8 cellular contexts compared by ENCODE assay signal in the genomic region with DNA sequence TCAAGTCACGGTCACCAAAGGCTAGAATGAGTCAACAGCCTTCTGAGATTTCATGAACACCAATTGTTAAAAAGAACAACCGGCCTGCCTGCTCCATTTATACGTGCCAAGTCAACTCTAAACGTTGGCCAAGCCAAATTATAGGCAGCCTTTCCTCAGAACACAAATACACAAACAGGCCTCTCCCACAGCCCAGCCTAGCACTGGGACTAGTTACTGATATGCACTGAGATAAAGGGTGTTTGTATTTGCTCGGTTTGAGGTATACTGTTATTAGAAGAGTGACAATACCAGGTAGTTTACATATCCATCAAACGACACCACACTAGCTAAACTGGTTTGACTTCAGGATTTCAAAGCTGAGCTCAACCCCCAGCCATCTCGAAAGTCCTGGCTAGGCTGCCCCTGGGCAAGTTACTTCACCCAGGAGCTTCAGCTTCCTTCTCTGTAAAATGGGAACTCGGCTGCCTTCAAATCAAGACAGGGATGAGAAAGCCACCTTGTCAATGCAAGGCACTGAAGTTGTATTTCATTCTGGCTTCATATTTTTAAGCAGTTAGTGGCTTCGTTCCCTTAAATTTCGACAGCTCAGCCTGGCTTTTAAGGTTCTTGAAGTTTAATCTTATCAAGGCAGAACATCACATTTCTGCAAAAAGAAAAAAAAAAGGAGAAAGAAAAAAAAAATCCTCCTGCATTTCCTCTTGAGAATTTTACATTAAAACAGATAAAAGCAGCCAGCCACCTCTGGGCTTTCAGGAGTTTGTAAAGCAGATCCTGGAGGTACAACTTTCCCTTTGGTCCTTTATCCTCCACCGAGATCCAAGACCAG. TPM values are rescaled to one million over a fixed set of nuclear protein-coding genes. Genes with fewer than 3 reads are reported as not detected.
DNase-seq lines count a peak whose midpoint lies in the region; ATAC-seq and TF ChIP-seq lines count a peak whose summit lies in the region.

No MANE protein-coding gene starts in this region.

- POLR2A ChIA-PET in Caco-2 (lab: Charles Lee): no interaction called here
- POLR2A ChIA-PET in naive thymus-derived CD8-positive, alpha-beta T cell (lab: Charles Lee): interaction anchor here (0.6 to 6.2 kb wide), 5 partner anchors 8 to 641 kb away, joined by 3 to 138 read pairs (median 4); a partner anchor contains a TSS

- no peaks in the 10 kb centered on the region for H3K9me3 ChIP-seq in Caco-2

- H3K4me3 ChIP-seq in Caco-2 (ENCODE audit: low read depth, low read length) (no peak overlapping the region), NB4 (ENCODE audit: low read depth, low read length) (peak overlapping the region; percentile 68), cardiac fibroblast (replicated peaks in 1 of 2; ENCODE audit: low read depth in 2 of 2, low read length in 2 of 2) (peak overlapping the region in 1 of 2 donors; percentile 8)

- TSS peak; percentile 7 for BruUV-seq in Caco-2 (replicated peaks; lab: Mats Ljungman, UMichigan)

- peaks cover 41% of the 10 kb centered on the region for H3K4me1 Mint-ChIP-seq in Caco-2 (ENCODE audit: low read depth, unreplicated experiment)
- peaks cover 46 to 81% (median 72%) of the 10 kb centered on the region in 4 donors for H3K4me1 Mint-ChIP-seq in naive thymus-derived CD8-positive, alpha-beta T cell

- H3K4me1 ChIP-seq in Caco-2: peaks cover 53% of the 10 kb centered on the region

- intact Hi-C loops in Caco-2 (cut with micrococcal nuclease; ENCODE audit: unreplicated experiment): loop anchor here (10.0 kb wide), 2 partner anchors 271 to 521 kb away; no protein-coding TSS in a partner anchor

- peaks cover 88% of the 10 kb centered on the region for H3K36me3 Mint-ChIP-seq in Caco-2 (ENCODE audit: insufficient read depth, unreplicated experiment)
- peaks cover 4 to 53% (median 20%) of the 10 kb centered on the region in 3 donors for H3K36me3 Mint-ChIP-seq in naive thymus-derived CD8-positive, alpha-beta T cell

- DNase-seq in Caco-2: peak; percentile 78 to 79
- DNase-seq in NB4 (ENCODE audit: low read depth): peak; percentile 29
- peak; percentile 65 to 75 for DNase-seq in cardiac fibroblast (ENCODE audit: low read depth in 2 of 2)
- no peak for DNase-seq in naive thymus-derived CD8-positive, alpha-beta T cell
- no peak for DNase-seq in DMS 273 (lab: John Stamatoyannopoulos, UW; ENCODE audit: unreplicated experiment)

- no peaks in the 10 kb centered on the region for H3K27me3 Mint-ChIP-seq in Caco-2 (ENCODE audit: insufficient read depth, unreplicated experiment)
- no peaks in the 10 kb centered on the region for H3K27me3 Mint-ChIP-seq in naive thymus-derived CD8-positive, alpha-beta T cell

- H3K27ac Mint-ChIP-seq in Caco-2 (ENCODE audit: unreplicated experiment): peak overlapping the region; percentile 82
- H3K27ac Mint-ChIP-seq in naive thymus-derived CD8-positive, alpha-beta T cell: peak overlapping the region in 6 of 10 donors; percentile 27 to 82 (median 53)

- H3K9me3 Mint-ChIP-seq in Caco-2 (ENCODE audit: unreplicated experiment): no peaks in the 10 kb centered on the region
- H3K9me3 Mint-ChIP-seq in naive thymus-derived CD8-positive, alpha-beta T cell: peaks cover 0 to 4% (median 0%) of the 10 kb centered on the region in 9 donors

- peaks cover 1% of the 10 kb centered on the region; the same call in 1 of the 2 replicates for H3K36me3 ChIP-seq in Caco-2 (ENCODE audit: control insufficient read depth, insufficient read depth, low read length)

- H3K27me3 ChIP-seq in Caco-2 (replicated peaks; ENCODE audit: control insufficient read depth, insufficient read depth, low read length): no peaks in the 10 kb centered on the region

- peak overlapping the region; percentile 98 for H3K4me3 Mint-ChIP-seq in Caco-2 (ENCODE audit: unreplicated experiment)
- peak overlapping the region; percentile 64 to 100 (median 82) for H3K4me3 Mint-ChIP-seq in naive thymus-derived CD8-positive, alpha-beta T cell

- no peak for ATAC-seq in naive thymus-derived CD8-positive, alpha-beta T cell
- ATAC-seq in GM18520 (IDR thresholded peaks at IDR 0.05; ENCODE audit: unreplicated experiment): no peak
- ATAC-seq in HG03457 (IDR thresholded peaks at IDR 0.05; ENCODE audit: unreplicated experiment): no peak
- ATAC-seq in HG02678 (IDR thresholded peaks at IDR 0.05; ENCODE audit: unreplicated experiment): no peak

- CTCF ChIA-PET in Caco-2 (lab: Charles Lee): interaction anchor here (1.3 to 2.0 kb wide), 2 partner anchors 17 to 631 kb away, joined by 4 to 5 read pairs; no protein-coding TSS in a partner anchor

- TF ChIP-seq CTCF in Caco-2 (IDR thresholded peaks at IDR 0.05; ENCODE audit: insufficient read depth in 1 of 2, low read depth in 1 of 2, low read length in 1 of 2, severe bottlenecking in 1 of 2, unreplicated experiment in 1 of 2): no peak
- TF ChIP-seq CTCF in NB4 (IDR thresholded peaks at IDR 0.05; ENCODE audit: low read depth, low read length): no peak
- no peak for TF ChIP-seq CTCF in cardiac fibroblast (IDR thresholded peaks at IDR 0.05; ENCODE audit: low read depth, low read length)

- TF ChIP-seq POLR2A in NB4 (IDR thresholded peaks at IDR 0.05; ENCODE audit: extremely low read depth, insufficient read length): no peak

RNA-seq across cellular contexts. Expression of a gene that starts 4.0 kb away (rescaled TPM):
- total RNA-seq in Caco-2 (2022): 96.0 and 105 TPM in 2 replicates
- total RNA-seq in naive thymus-derived CD8-positive, alpha-beta T cell: 100 to 1,000 TPM; 123 to 135 TPM
- polyA plus RNA-seq in naive thymus-derived CD8-positive, alpha-beta T cell: 10 to 100 TPM in 2 of 3 donors, 1 to 10 TPM in 1; 9.9 to 32.6 (median 13.6) TPM

Comparison
In these comparisons a context has a peak if more than half of its experiments do, and no peak if none do; other contexts are left out.
1. DNase-seq: peak in Caco-2 (2 of 2), NB4 (single experiment) and cardiac fibroblast (2 of 2); none in naive thymus-derived CD8-positive, alpha-beta T cell (0 of 10) and DMS 273 (single experiment).